ENCODE assay signal across 21 cellular contexts in genomic region chr5:115553082-115553481, GRCh38. TPM values are rescaled to one million over a fixed set of nuclear protein-coding genes. Genes with fewer than 3 reads are reported as not detected.
"Had no signal": no experiment of that assay in that cellular context is flagged by ENCODE, and none has a peak within 500 bp of the region (broad histone marks: within the 10 kb centered on the region; RNA-seq: fewer than 3 reads in every experiment).

No MANE protein-coding gene starts in this region.

- H3K36me3 ChIP-seq: lower lobe of right lung, thyroid gland, uterus had no signal

- H3K4me3 ChIP-seq: dorsolateral prefrontal cortex, lower lobe of right lung, thyroid gland, uterus had no signal

- H3K4me1 ChIP-seq: thyroid gland, uterus had no signal

- DNase-seq: activated CD4-positive, alpha-beta T cell treated with anti-CD3 and anti-CD28 coated beads, Interleukin-2, amount 10 ng/mL, durations not matched to agents 7 days and 5 days; activated CD8-positive, alpha-beta T cell treated with anti-CD3 and anti-CD28 coated beads, Interleukin-2, amount 10 ng/mL, durations not matched to agents 7 days and 5 days; activated naive CD4-positive, alpha-beta T cell treated with Interleukin-2 at 50 U/mL for 16 hours; activated naive CD8-positive, alpha-beta T cell treated with anti-CD3 and anti-CD28 coated beads, Interleukin-2, amount 10 ng/mL, durations not matched to agents 7 days and 5 days; activated T-cell treated with anti-CD3 and anti-CD28 coated beads, Interleukin-2, amount 50 U/mL, for 24 hours; anterior cingulate cortex; central memory CD4-positive, alpha-beta T cell; dorsolateral prefrontal cortex; endodermal cell; hippocampal formation; islet precursor cell; lower lobe of right lung; midbrain; posterior cingulate gyrus; stimulated activated CD8-positive, alpha-beta memory T cell treated with anti-CD3 and anti-CD28 coated beads, Interleukin-4, amount 100 ng/mL, for 48 hours; stimulated activated naive CD4-positive, alpha-beta T cell treated with Interleukin-2 at 50 U/mL for 16 hours; thyroid gland; uterus had no signal

- H3K9me3 ChIP-seq: lower lobe of right lung, thyroid gland, uterus had no signal

- H3K27me3 ChIP-seq: dorsolateral prefrontal cortex, thyroid gland, uterus had no signal

- ATAC-seq: activated CD4-positive, CD25-positive, alpha-beta regulatory T cell treated with anti-CD3 and anti-CD28 coated beads, Interleukin-2, amount 50 U/mL, for 24 hours; activated CD8-positive, alpha-beta T cell treated with anti-CD3 and anti-CD28 coated beads, Interleukin-2, amount 10 ng/mL, durations not matched to agents 7 days and 5 days; lower lobe of right lung had no signal

- FAIRE-seq: colon had no signal

- H3K27ac ChIP-seq: dorsolateral prefrontal cortex, lower lobe of right lung, thyroid gland, uterus had no signal

RNA-seq across cellular contexts. Expression of gene TICAM2, which starts 49.2 kb away (rescaled TPM):
- total RNA-seq: activated T-helper 2 cell treated with anti-CD3 and anti-CD28 coated beads, Interferon-gamma antibody, Interleukin-2, Interleukin-4, amounts not matched to agents 10 μg/mL and 5 μg/mL and 100 μg/mL, durations not matched to agents 14 hours and 24 hours and 36 hours had no signal
